Comparison of ENCODE assay signal across 8 cellular contexts in genomic region chr6:152897807-152898399, GRCh38.
DNase-seq lines count a peak whose midpoint lies in the region; ATAC-seq and TF ChIP-seq lines count a peak whose summit lies in the region.

No MANE protein-coding gene starts in this region.

- H3K9me3 Mint-ChIP-seq in activated naive CD4-positive, alpha-beta T cell treated with anti-CD3 and anti-CD28 coated beads, Interleukin-2, amount 50 U/mL, for 72 hours: no peaks in the 10 kb centered on the region

- ATAC-seq in GM21528 (IDR thresholded peaks at IDR 0.05; ENCODE audit: low FRiP score, unreplicated experiment): peak; percentile 99
- peak; percentile 100 for ATAC-seq in SK-N-SH treated with all-trans-retinoic acid at 6 μM for 48 hours
- peak; percentile 67 to 91 for ATAC-seq in activated naive CD4-positive, alpha-beta T cell treated with anti-CD3 and anti-CD28 coated beads, Interleukin-2, amount 50 U/mL, for 72 hours

- intact Hi-C loops in cardiac septum (cut with DNase I): no loop called here

- no peaks in the 10 kb centered on the region for H3K36me3 Mint-ChIP-seq in activated naive CD4-positive, alpha-beta T cell treated with anti-CD3 and anti-CD28 coated beads, Interleukin-2, amount 50 U/mL, for 72 hours

- H3K27ac Mint-ChIP-seq in activated naive CD4-positive, alpha-beta T cell treated with anti-CD3 and anti-CD28 coated beads, Interleukin-2, amount 50 U/mL, for 72 hours: no peak overlapping the region

- DNase-seq in GDM1 (lab: John Stamatoyannopoulos, UW) (peak; percentile 8), HT1080 (ENCODE audit: low read depth) (peak; percentile 67), cardiac septum (ENCODE audit: low spot score) (peak; percentile 80), retina (peak; percentile 51), middle frontal gyrus (ENCODE audit: extremely low spot score, low spot score) (no peak)
- DNase-seq in activated naive CD4-positive, alpha-beta T cell treated with anti-CD3 and anti-CD28 coated beads, Interleukin-2, amount 50 U/mL, for 72 hours (ENCODE audit: low spot score in 2 of 2): peak; percentile 60 to 80

TF ChIP-seq in SK-N-SH treated with all-trans-retinoic acid at 6 μM for 48 hours, 23 proteins besides CTCF, POLR2A, EP300 and RAD21:
- no peak for TF ChIP-seq PPARA (CRISPR knock-in tag; IDR thresholded peaks at IDR 0.05; ENCODE audit: borderline replicate concordance)
- TF ChIP-seq ZNF70 (CRISPR knock-in tag; IDR thresholded peaks at IDR 0.05): no peak
- TF ChIP-seq ESRRG (CRISPR knock-in tag; IDR thresholded peaks at IDR 0.05): no peak
- no peak for TF ChIP-seq OSR1 (CRISPR knock-in tag; IDR thresholded peaks at IDR 0.05)
- TF ChIP-seq ARNTL (CRISPR knock-in tag; IDR thresholded peaks at IDR 0.05; ENCODE audit: borderline replicate concordance, low read depth): no peak
- TF ChIP-seq CSRNP3 (CRISPR knock-in tag; IDR thresholded peaks at IDR 0.05): no peak
- no peak for TF ChIP-seq TSHZ2 (CRISPR knock-in tag; IDR thresholded peaks at IDR 0.05)
- no peak for TF ChIP-seq ZFP3 (CRISPR knock-in tag; IDR thresholded peaks at IDR 0.05)
- no peak for TF ChIP-seq POU6F1 (CRISPR knock-in tag; IDR thresholded peaks at IDR 0.05; ENCODE audit: borderline replicate concordance, low read depth)
- no peak for TF ChIP-seq ZC3H10 (CRISPR knock-in tag; IDR thresholded peaks at IDR 0.05)
- TF ChIP-seq SNAI2 (CRISPR knock-in tag; IDR thresholded peaks at IDR 0.05): no peak
- no peak for TF ChIP-seq TOX (CRISPR knock-in tag; IDR thresholded peaks at IDR 0.05; ENCODE audit: borderline replicate concordance)
- no peak for TF ChIP-seq ZNF8 (CRISPR knock-in tag; IDR thresholded peaks at IDR 0.05)
- no peak for TF ChIP-seq CSDC2 (CRISPR knock-in tag; IDR thresholded peaks at IDR 0.05)
- TF ChIP-seq BACH2 (CRISPR knock-in tag; IDR thresholded peaks at IDR 0.05; ENCODE audit: borderline replicate concordance): no peak
- TF ChIP-seq GLIS3 (CRISPR knock-in tag; IDR thresholded peaks at IDR 0.05): no peak
- TF ChIP-seq TCF4 (CRISPR knock-in tag; IDR thresholded peaks at IDR 0.05; ENCODE audit: borderline replicate concordance): no peak
